23 cellular contexts compared by ENCODE assay signal in the genomic region with DNA sequence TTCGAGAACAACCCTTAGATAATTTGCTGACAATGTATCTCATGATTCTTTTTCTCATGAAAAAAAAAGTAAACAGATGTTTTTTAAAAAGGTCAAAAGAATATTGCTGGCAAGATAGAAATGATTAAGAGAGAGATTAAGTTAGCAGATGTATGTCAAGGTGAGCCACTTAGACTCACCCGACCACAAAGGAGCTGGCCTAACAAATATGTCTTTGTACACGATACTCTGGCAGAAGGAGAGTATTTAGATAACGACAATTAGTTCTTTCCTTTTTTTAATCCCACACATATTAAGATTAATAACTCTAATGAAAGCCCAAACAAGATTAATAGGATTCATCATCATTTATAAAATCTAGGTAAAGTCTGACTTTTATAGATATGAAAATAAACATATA.
A peak's percentile ranks its signal among the peaks of the same experiment; 100 is the strongest.
DNase-seq lines count a peak whose midpoint lies in the region; ATAC-seq and FAIRE-seq lines count a peak whose summit lies in the region.
"Had no signal": no experiment of that assay in that cellular context is flagged by ENCODE, and none has a peak within 500 bp of the region (broad histone marks: within the 10 kb centered on the region; RNA-seq: fewer than 3 reads in every experiment).

No MANE protein-coding gene starts in this region.

- peak; percentile 8 for DNase-seq in NCI-H2171 treated with DMSO at 0.1 percent for 48 hours (lab: John Stamatoyannopoulos, UW)
- DNase-seq in NCI-H2171 (lab: John Stamatoyannopoulos, UW) = no peak
- DNase-seq in NCI-H82 (lab: John Stamatoyannopoulos, UW) = peak; percentile 62
- DNase-seq in frontal cortex (ENCODE audit: low spot score in 2 of 2) = no peak
- no peak for DNase-seq in substantia nigra (lab: John Stamatoyannopoulos, UW)
- DNase-seq in OCI-M1 (lab: John Stamatoyannopoulos, UW) = no peak
- DNase-seq in stimulated activated naive CD8-positive, alpha-beta T cell treated with anti-CD3 and anti-CD28 coated beads, Interleukin-15, Interleukin-2, amounts not matched to agents 100 U/mL and 50 U/mL, for 24 hours = no peak
- DNase-seq: AML-193; Caco-2; CD4-positive, alpha-beta T cell; DMS153; DMS79; GDM1; H7; HFFc6 had no signal

- H3K27ac ChIP-seq in substantia nigra (ENCODE audit: low read depth, low read length, poor library complexity, severe bottlenecking) = peak overlapping the region; percentile 71
- H3K27ac ChIP-seq: 22Rv1, A549, C4-2B had no signal

- ATAC-seq in stimulated activated naive CD8-positive, alpha-beta T cell treated with anti-CD3 and anti-CD28 coated beads, Interleukin-15, Interleukin-2, amounts not matched to agents 100 U/mL and 50 U/mL, for 24 hours = no peak
- ATAC-seq in HG02981 (IDR thresholded peaks at IDR 0.05; ENCODE audit: unreplicated experiment) = no peak
- ATAC-seq: A549, GM23338, HCT116 had no signal

- FAIRE-seq in frontal cortex (lab: Jason Lieb, UNC) = peak; percentile 30
- FAIRE-seq: A549, GM12892, GM18507 had no signal

Comparison
In these comparisons a context has a peak if more than half of its experiments do, and no peak if none do; other contexts are left out.
1. DNase-seq: peak in NCI-H2171 treated with DMSO at 0.1 percent for 48 hours (single experiment) and NCI-H82 (single experiment); none in NCI-H2171 (single experiment), frontal cortex (0 of 2), substantia nigra (0 of 49), OCI-M1 (single experiment) and stimulated activated naive CD8-positive, alpha-beta T cell treated with anti-CD3 and anti-CD28 coated beads, Interleukin-15, Interleukin-2, amounts not matched to agents 100 U/mL and 50 U/mL, for 24 hours (single experiment).